In genomic region chr11:34940026-34940677, GRCh38 we compare ENCODE assay signal across 17 cellular contexts. TPM values are rescaled to one million over a fixed set of nuclear protein-coding genes. Genes with fewer than 3 reads are reported as not detected.
DNase-seq lines count a peak whose midpoint lies in the region; ATAC-seq and TF ChIP-seq lines count a peak whose summit lies in the region.
"Had no signal": no experiment of that assay in that cellular context is flagged by ENCODE, and none has a peak within 500 bp of the region (broad histone marks: within the 10 kb centered on the region; RNA-seq: fewer than 3 reads in every experiment).

No MANE protein-coding gene starts in this region.

- in situ Hi-C loops in GM13976 (cut with MboI; ENCODE audit: low sequenced_read_pairs, unreplicated experiment): no loop called here

- H3K9me3 Mint-ChIP-seq in activated T-helper 17 cell treated with anti-CD3 and anti-CD28 coated beads, Interleukin-2, amount 50 U/mL, for 72 hours: no peaks in the 10 kb centered on the region

- no TSS peak for BruUV-seq in A673 (replicated peaks; lab: Mats Ljungman, UMichigan)

- no peaks in the 10 kb centered on the region for H3K27me3 Mint-ChIP-seq in activated T-helper 17 cell treated with anti-CD3 and anti-CD28 coated beads, Interleukin-2, amount 50 U/mL, for 72 hours
- H3K27me3 Mint-ChIP-seq: activated CD4-positive, alpha-beta memory T cell treated with anti-CD3 and anti-CD28 coated beads, Interleukin-2, amount 10 ng/mL, durations not matched to agents 7 days and 5 days had no signal

- H3K9me3 ChIP-seq in A673 (ENCODE audit: low read depth, low read length, poor library complexity, severe bottlenecking) (no peaks in the 10 kb centered on the region), upper lobe of left lung (no peaks in the 10 kb centered on the region)
- H3K9me3 ChIP-seq: BE2C, gastrocnemius medialis had no signal

- CTCF ChIA-PET in A673 (lab: Charles Lee): no interaction called here

- no peak overlapping the region for H3K4me3 Mint-ChIP-seq in activated T-helper 17 cell treated with anti-CD3 and anti-CD28 coated beads, Interleukin-2, amount 50 U/mL, for 72 hours
- H3K4me3 Mint-ChIP-seq: activated CD4-positive, alpha-beta memory T cell treated with anti-CD3 and anti-CD28 coated beads, Interleukin-2, amount 10 ng/mL, durations not matched to agents 7 days and 5 days; neural progenitor cell; T-helper 2 cell treated with Interferon-gamma antibody and Interleukin-4, amounts not matched to agents 5 μg/mL and 100 μg/mL, for 36 hours had no signal

- H3K27me3 ChIP-seq in A673 (replicated peaks; ENCODE audit: insufficient read depth, low read depth, low read length, poor library complexity) (no peaks in the 10 kb centered on the region), upper lobe of left lung (no peaks in the 10 kb centered on the region)
- H3K27me3 ChIP-seq: BE2C, gastrocnemius medialis, neural progenitor cell, Peyer's patch had no signal

- no peak overlapping the region for H3K27ac Mint-ChIP-seq in activated T-helper 17 cell treated with anti-CD3 and anti-CD28 coated beads, Interleukin-2, amount 50 U/mL, for 72 hours
- H3K27ac Mint-ChIP-seq: activated CD4-positive, alpha-beta memory T cell treated with anti-CD3 and anti-CD28 coated beads, Interleukin-2, amount 10 ng/mL, durations not matched to agents 7 days and 5 days; neural progenitor cell; T-helper 2 cell treated with Interferon-gamma antibody and Interleukin-4, amounts not matched to agents 5 μg/mL and 100 μg/mL, for 36 hours had no signal

- H3K4me1 Mint-ChIP-seq in activated T-helper 17 cell treated with anti-CD3 and anti-CD28 coated beads, Interleukin-2, amount 50 U/mL, for 72 hours: peaks cover 12% of the 10 kb centered on the region
- H3K4me1 Mint-ChIP-seq: neural progenitor cell had no signal

- ATAC-seq in SK-N-SH treated with all-trans-retinoic acid at 6 μM for 48 hours (peak; percentile 87), upper lobe of left lung (ENCODE audit: low FRiP score in 2 of 2) (no peak), HG03139 (IDR thresholded peaks at IDR 0.05; ENCODE audit: unreplicated experiment) (no peak)
- no peak for ATAC-seq in activated T-helper 17 cell treated with anti-CD3 and anti-CD28 coated beads, Interleukin-2, amount 50 U/mL, for 72 hours (replicated peaks)
- ATAC-seq: gastrocnemius medialis, left colon had no signal

- whole genome bisulfite sequencing in upper lobe of left lung, 2 donors: 58 to 70% methylated on average over 4 of the region's 4 CpGs

- POLR2A ChIA-PET in A673 (lab: Charles Lee; ENCODE audit: low non-redundant PET): no interaction called here

- DNase-seq in A673 (ENCODE audit: low spot score) (no peak), GM13976 (ENCODE audit: low spot score) (peak; percentile 23), foreskin melanocyte (peak; percentile 47), upper lobe of left lung (no peak)
- DNase-seq in central memory CD4-positive, alpha-beta T cell: no peak
- DNase-seq: activated CD4-positive, alpha-beta memory T cell treated with anti-CD3 and anti-CD28 coated beads, Interleukin-2, amount 10 ng/mL, durations not matched to agents 7 days and 5 days; activated gamma-delta T cell; BE2C; gastrocnemius medialis; left colon; Peyer's patch; stimulated activated CD4-positive, alpha-beta T cell treated with anti-CD3 and anti-CD28 coated beads, Interleukin-12 subunit alpha, Interleukin-12 subunit beta, amount 100 ng/mL, for 4 hours had no signal

- peaks cover 5% of the 10 kb centered on the region for H3K36me3 ChIP-seq in A673 (ENCODE audit: insufficient read depth, low read length, poor library complexity, severe bottlenecking)
- H3K36me3 ChIP-seq in upper lobe of left lung: peaks cover 0 to 6% (median 0%) of the 10 kb centered on the region in 4 donors
- H3K36me3 ChIP-seq: BE2C, neural progenitor cell, Peyer's patch had no signal

- H3K4me3 ChIP-seq in A673 (ENCODE audit: low read depth, low read length, poor library complexity, severe bottlenecking) (no peak overlapping the region), upper lobe of left lung (no peak overlapping the region)
- H3K4me3 ChIP-seq: gastrocnemius medialis, neural progenitor cell, Peyer's patch had no signal

- TF ChIP-seq POLR2A in upper lobe of left lung (IDR thresholded peaks at IDR 0.05): no peak

- intact Hi-C loops in A673 (cut with micrococcal nuclease; ENCODE audit: unreplicated experiment): no loop called here

- peaks cover 12% of the 10 kb centered on the region for H3K36me3 Mint-ChIP-seq in activated T-helper 17 cell treated with anti-CD3 and anti-CD28 coated beads, Interleukin-2, amount 50 U/mL, for 72 hours (ENCODE audit: low read depth)

- TF ChIP-seq EP300 in upper lobe of left lung (IDR thresholded peaks at IDR 0.05): no peak

- H3K27ac ChIP-seq in A673 (ENCODE audit: low read depth, low read length, poor library complexity, severe bottlenecking): no peak overlapping the region
- H3K27ac ChIP-seq in upper lobe of left lung: no peak overlapping the region
- H3K27ac ChIP-seq: gastrocnemius medialis, neural progenitor cell, Peyer's patch had no signal

- TF ChIP-seq CTCF in A673 (conservative IDR thresholded peaks at IDR 0.05; ENCODE audit: low read depth, low read length): peak; percentile 26; the same call in 1 of the 2 replicates
- no peak for TF ChIP-seq CTCF in GM13976 (IDR thresholded peaks at IDR 0.05; ENCODE audit: borderline replicate concordance, control extremely low read depth, extremely low read depth, insufficient read depth, missing control alignments)
- no peak for TF ChIP-seq CTCF in upper lobe of left lung (IDR thresholded peaks at IDR 0.05)

- H3K4me1 ChIP-seq in A673 (ENCODE audit: insufficient read depth, low read length, poor library complexity, severe bottlenecking) (peaks cover 7% of the 10 kb centered on the region), upper lobe of left lung (no peaks in the 10 kb centered on the region)
- H3K4me1 ChIP-seq: BE2C, neural progenitor cell, Peyer's patch had no signal

TF ChIP-seq in SK-N-SH treated with all-trans-retinoic acid at 6 μM for 48 hours, 23 proteins besides CTCF, POLR2A, EP300 and RAD21:
- no peak for TF ChIP-seq ESRRG (CRISPR knock-in tag; IDR thresholded peaks at IDR 0.05)
- TF ChIP-seq ZNF70 (CRISPR knock-in tag; IDR thresholded peaks at IDR 0.05): no peak
- no peak for TF ChIP-seq ARNTL (CRISPR knock-in tag; IDR thresholded peaks at IDR 0.05; ENCODE audit: borderline replicate concordance, low read depth)
- TF ChIP-seq ZNF8 (CRISPR knock-in tag; IDR thresholded peaks at IDR 0.05): no peak
- TF ChIP-seq BACH2 (CRISPR knock-in tag; IDR thresholded peaks at IDR 0.05; ENCODE audit: borderline replicate concordance): no peak
- TF ChIP-seq ISL1 (CRISPR knock-in tag; IDR thresholded peaks at IDR 0.05): no peak
TF ChIP-seq in SK-N-SH treated with all-trans-retinoic acid at 6 μM for 48 hours: peak in this region for 0.

RNA-seq across cellular contexts. Expression of gene PDHX, which starts 23.7 kb away (rescaled TPM):
- total RNA-seq in A673 (2021) (98.7 and 99.9 TPM in 2 replicates), upper lobe of left lung (10 to 100 TPM; 11.8 to 40.3 (median 32.3) TPM)
- total RNA-seq in activated T-helper 17 cell treated with anti-CD3 and anti-CD28 coated beads, Interleukin-2, amount 50 U/mL, for 72 hours: 10 to 100 TPM; 23.9 to 28.2 TPM

RNA-seq across cellular contexts. Expression of gene APIP, which starts 24.0 kb away (rescaled TPM):
- 95.5 and 99.8 TPM in 2 replicates for total RNA-seq in A673 (2021)
- 10 to 100 TPM in 4 of 6 donors, 1 to 10 TPM in 2; 4.2 to 47.4 (median 26.8) TPM for total RNA-seq in upper lobe of left lung
- total RNA-seq in activated T-helper 17 cell treated with anti-CD3 and anti-CD28 coated beads, Interleukin-2, amount 50 U/mL, for 72 hours: 10 to 100 TPM; 19.5 to 30.6 TPM

Comparison
In these comparisons a context has a peak if more than half of its experiments do, and no peak if none do; other contexts are left out.
1. DNase-seq: peak in GM13976 (single experiment) and foreskin melanocyte (single experiment); none in A673 (single experiment), upper lobe of left lung (0 of 2) and central memory CD4-positive, alpha-beta T cell (single experiment).